8 cellular contexts compared by ENCODE assay signal in the genomic region with DNA sequence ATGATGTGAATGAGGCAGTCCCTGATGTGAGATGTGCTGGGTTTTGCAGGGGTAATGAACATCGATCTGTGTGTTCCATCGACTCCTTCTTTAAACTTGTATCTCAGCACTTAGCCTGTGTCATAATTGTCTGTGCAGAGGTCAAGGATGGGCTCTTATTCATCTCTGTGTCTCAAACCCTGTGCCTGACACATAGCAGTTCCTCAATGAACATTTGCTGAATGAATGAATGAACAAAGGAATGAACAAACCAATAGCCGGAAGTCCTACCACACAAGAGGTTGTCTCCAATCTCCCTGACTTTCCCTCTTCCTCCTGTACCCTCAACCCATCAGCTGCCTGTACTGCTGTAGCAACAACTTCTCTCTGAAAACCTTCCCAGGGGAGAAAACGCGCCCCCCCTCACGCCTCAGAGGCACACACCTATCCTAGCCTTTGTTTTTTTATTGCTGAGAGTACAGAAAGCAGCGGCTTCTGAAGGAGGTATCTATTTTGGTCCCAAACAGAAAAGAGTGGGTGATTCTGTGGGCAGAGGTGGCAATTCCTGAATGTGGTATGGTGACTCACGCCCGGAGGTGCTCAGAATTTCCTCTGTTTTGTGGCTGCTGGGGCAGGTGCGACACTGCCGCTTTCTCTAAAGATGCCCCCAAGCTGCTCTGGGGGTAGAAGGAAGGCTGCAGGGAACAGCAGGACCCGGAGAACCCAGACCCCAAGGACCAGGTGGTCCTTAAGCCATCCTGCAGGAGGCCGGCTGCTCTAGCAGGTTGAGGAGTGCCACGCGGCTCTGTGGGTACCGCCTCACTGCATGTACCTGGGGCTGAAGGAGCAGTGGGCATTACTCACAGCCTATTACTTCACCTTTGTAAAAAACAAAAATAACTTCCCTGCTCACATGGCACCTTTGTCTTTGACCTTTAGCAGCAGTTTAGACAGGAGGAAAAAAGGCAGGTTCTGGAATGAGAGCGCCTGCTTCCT. TPM values are rescaled to one million over a fixed set of nuclear protein-coding genes. Genes with fewer than 3 reads are reported as not detected.
DNase-seq lines count a peak whose midpoint lies in the region; ATAC-seq and TF ChIP-seq lines count a peak whose summit lies in the region.
"Had no signal": no experiment of that assay in that cellular context is flagged by ENCODE, and none has a peak within 500 bp of the region (broad histone marks: within the 10 kb centered on the region; RNA-seq: fewer than 3 reads in every experiment).

No MANE protein-coding gene starts in this region.

- DNase-seq in T-helper 9 cell, result peak; percentile 63
- DNase-seq in mammary epithelial cell, result peak; percentile 68
- peak; percentile 68 to 85 (median 83) for DNase-seq in stimulated activated CD4-positive, alpha-beta T cell treated with anti-CD3 and anti-CD28 coated beads, TNF-alpha, amount 100 ng/mL, for 24 hours (ENCODE audit: low read depth in 3 of 3)
- DNase-seq in COLO829 (ENCODE audit: low spot score), result no peak
- no peak for DNase-seq in trophoblast cell
- no peak for DNase-seq in NCI-H2196 (lab: John Stamatoyannopoulos, UW; ENCODE audit: unreplicated experiment)

- no peak overlapping the region for H3K23ac ChIP-seq in trophoblast cell (ENCODE audit: low read length)

- H4K12ac ChIP-seq in trophoblast cell (ENCODE audit: low read depth, low read length), result no peak overlapping the region

- no peak overlapping the region for H3K4me3 ChIP-seq in mammary epithelial cell (replicated peaks in 1 of 3; ENCODE audit: insufficient read depth in 1 of 3, low read depth in 2 of 3, low read length in 3 of 3)
- no peak overlapping the region for H3K4me3 ChIP-seq in trophoblast cell (ENCODE audit: low read depth, low read length)

- H3K27me3 ChIP-seq in mammary epithelial cell (ENCODE audit: insufficient read depth, low read length) (peaks cover 7% of the 10 kb centered on the region), trophoblast cell (ENCODE audit: insufficient read depth, low read length) (no peaks in the 10 kb centered on the region)

- peak; percentile 26 for ATAC-seq in HG02571 (IDR thresholded peaks at IDR 0.05; ENCODE audit: unreplicated experiment)

- CTCF ChIA-PET in mammary epithelial cell (lab: Charles Lee; ENCODE audit: low non-redundant PET), result no interaction called here

- intact Hi-C loops in mammary epithelial cell (cut with micrococcal nuclease), result no loop called here

- H3K36me3 ChIP-seq in mammary epithelial cell (ENCODE audit: insufficient read depth, low read length) (no peaks in the 10 kb centered on the region), trophoblast cell (ENCODE audit: control insufficient read depth in 1 of 2, insufficient read depth in 2 of 2, low read length in 2 of 2) (no peaks in the 10 kb centered on the region)

- H2BK120ac ChIP-seq in trophoblast cell (ENCODE audit: insufficient read depth, low read length, poor library complexity), result no peak overlapping the region

- H4K20me1 ChIP-seq in mammary epithelial cell (ENCODE audit: insufficient read depth, low read length), result no peaks in the 10 kb centered on the region

- no peak overlapping the region for H2BK12ac ChIP-seq in trophoblast cell (ENCODE audit: low read length)

- no peak overlapping the region for H2BK5ac ChIP-seq in trophoblast cell (ENCODE audit: low read depth, low read length, poor library complexity)

- H2AK5ac ChIP-seq in trophoblast cell (ENCODE audit: low read length), result no peak overlapping the region

- no peak overlapping the region for H4K91ac ChIP-seq in trophoblast cell (ENCODE audit: low read depth, low read length)

- 32% methylated on average over 15 of the region's 17 CpGs for WGBS in mammary epithelial cell (ENCODE audit: low coverage, missing lambda C conversion rate)
- WGBS in trophoblast cell (ENCODE audit: extremely low coverage, insufficient coverage, insufficient read length), result no CpG with 5 or more reads among the region's 17 CpGs

- in situ Hi-C loops in mammary epithelial cell (cut with MboI; ENCODE audit: low sequenced_read_pairs in 2 of 2), result no loop called here

- dilution Hi-C loops in mammary epithelial cell (cut with HindIII; ENCODE audit: low sequenced_read_pairs), result no loop called here

- TF ChIP-seq CTCF in mammary epithelial cell (conservative IDR thresholded peaks at IDR 0.05 in 1 of 2, IDR thresholded peaks at IDR 0.05 in 1 of 2; ENCODE audit: extremely low read depth in 1 of 2, insufficient read depth in 1 of 2, low read depth in 1 of 2, low read length in 2 of 2), result no peak

- H3K9ac ChIP-seq in mammary epithelial cell (ENCODE audit: insufficient read depth, low read length) (no peak overlapping the region), trophoblast cell (ENCODE audit: low read length) (no peak overlapping the region)

- H3K9me3 ChIP-seq in mammary epithelial cell (replicated peaks; ENCODE audit: insufficient read depth, low read length) (no peaks in the 10 kb centered on the region), trophoblast cell (ENCODE audit: insufficient read depth, low read depth, low read length) (no peaks in the 10 kb centered on the region)

- peaks cover 19% of the 10 kb centered on the region for H3K4me1 ChIP-seq in mammary epithelial cell (ENCODE audit: insufficient read depth, low read length)
- H3K4me1 ChIP-seq in trophoblast cell (ENCODE audit: control insufficient read depth in 1 of 2, insufficient read depth in 2 of 2, low read length in 2 of 2), result no peaks in the 10 kb centered on the region

- H4K8ac ChIP-seq in trophoblast cell (ENCODE audit: low read depth, low read length), result no peak overlapping the region

- no peaks in the 10 kb centered on the region for H3K79me1 ChIP-seq in trophoblast cell (ENCODE audit: low read length)

- H3K14ac ChIP-seq in trophoblast cell (ENCODE audit: low read length), result no peak overlapping the region

- no TSS peak for BruUV-seq in mammary epithelial cell (replicated peaks; lab: Mats Ljungman, UMichigan)

- H2AFZ ChIP-seq in mammary epithelial cell (ENCODE audit: low read depth, low read length), result no peak overlapping the region
- H2AFZ ChIP-seq in trophoblast cell (ENCODE audit: insufficient read depth, low read length, poor library complexity), result no peak overlapping the region

- no peak overlapping the region for H3K4ac ChIP-seq in trophoblast cell (ENCODE audit: low read depth, low read length)

- H3K27ac ChIP-seq in mammary epithelial cell (ENCODE audit: insufficient read depth, low read depth, low read length), result no peak overlapping the region
- no peak overlapping the region for H3K27ac ChIP-seq in trophoblast cell (ENCODE audit: low read depth, low read length)

- peak overlapping the region; percentile 8 for H3K4me2 ChIP-seq in mammary epithelial cell (ENCODE audit: insufficient read depth, low read depth, low read length)
- no peak overlapping the region for H3K4me2 ChIP-seq in trophoblast cell (ENCODE audit: low read length)

- no peaks in the 10 kb centered on the region for H3K79me2 ChIP-seq in mammary epithelial cell (ENCODE audit: insufficient read depth, low read length)
- no peaks in the 10 kb centered on the region for H3K79me2 ChIP-seq in trophoblast cell (ENCODE audit: control insufficient read depth, insufficient read depth, low read length, poor library complexity)

- H3K18ac ChIP-seq in trophoblast cell (ENCODE audit: low read length), result no peak overlapping the region

RNA-seq across cellular contexts. Expression of gene IL2RA, which starts 9.6 kb away (rescaled TPM):
- total RNA-seq in mammary epithelial cell, result not detected
- polyA plus RNA-seq in mammary epithelial cell, result not detected
- not detected for polyA minus RNA-seq in mammary epithelial cell
- not detected in 2 replicates for polyA plus RNA-seq in trophoblast cell (2013)
- total RNA-seq: LHCN-M2 had no signal

RNA-seq across cellular contexts. Expression of gene RBM17, which starts 36.3 kb away (rescaled TPM):
- total RNA-seq in mammary epithelial cell, result 100 to 1,000 TPM in 1 of 2 donors, 10 to 100 TPM in 1; 31.5 to 120 TPM
- polyA plus RNA-seq in mammary epithelial cell, result 22.3 TPM
- polyA minus RNA-seq in mammary epithelial cell, result 24.2 TPM
- polyA plus RNA-seq in trophoblast cell (2013), result 106 and 108 TPM in 2 replicates

Comparison
In these comparisons a context has a peak if more than half of its experiments do, and no peak if none do; other contexts are left out.
1. DNase-seq: peak in T-helper 9 cell (single experiment), mammary epithelial cell (single experiment) and stimulated activated CD4-positive, alpha-beta T cell treated with anti-CD3 and anti-CD28 coated beads, TNF-alpha, amount 100 ng/mL, for 24 hours (3 of 3); none in COLO829 (single experiment), trophoblast cell (0 of 2) and NCI-H2196 (single experiment).